8 cellular contexts compared by ENCODE assay signal in genomic region chr9:124855944-124856773, GRCh38. TPM values are rescaled to one million over a fixed set of nuclear protein-coding genes. Genes with fewer than 3 reads are reported as not detected.
DNase-seq lines count a peak whose midpoint lies in the region; ATAC-seq and TF ChIP-seq lines count a peak whose summit lies in the region.

No MANE protein-coding gene starts in this region.

- H3K27me3 Mint-ChIP-seq in activated naive CD8-positive, alpha-beta T cell = no peaks in the 10 kb centered on the region
- peaks cover 4% of the 10 kb centered on the region for H3K27me3 Mint-ChIP-seq in activated naive CD8-positive, alpha-beta T cell treated with anti-CD3 and anti-CD28 coated beads for 36 hours
- no peaks in the 10 kb centered on the region for H3K27me3 Mint-ChIP-seq in chondrocyte (ENCODE audit: low read depth)

- no peak overlapping the region for H3K4me3 Mint-ChIP-seq in activated naive CD8-positive, alpha-beta T cell
- H3K4me3 Mint-ChIP-seq in activated naive CD8-positive, alpha-beta T cell treated with anti-CD3 and anti-CD28 coated beads for 36 hours = no peak overlapping the region
- no peak overlapping the region for H3K4me3 Mint-ChIP-seq in chondrocyte (ENCODE audit: unreplicated experiment)

- intact Hi-C loops in lower leg skin (cut with DNase I; ENCODE audit: low total_unique reads) = no loop called here

- H3K9me3 Mint-ChIP-seq in activated naive CD8-positive, alpha-beta T cell (ENCODE audit: low read depth) = no peaks in the 10 kb centered on the region
- no peaks in the 10 kb centered on the region for H3K9me3 Mint-ChIP-seq in activated naive CD8-positive, alpha-beta T cell treated with anti-CD3 and anti-CD28 coated beads for 36 hours
- H3K9me3 Mint-ChIP-seq in chondrocyte (ENCODE audit: low read depth) = no peaks in the 10 kb centered on the region

- H3K4me3 ChIP-seq in lower leg skin (ENCODE audit: low read depth, poor library complexity, severe bottlenecking) = no peak overlapping the region

- peak; percentile 73 for TF ChIP-seq CTCF in chondrocyte (IDR thresholded peaks at IDR 0.05)
- TF ChIP-seq CTCF in lower leg skin (IDR thresholded peaks at IDR 0.05) = no peak

- TF ChIP-seq POLR2A in lower leg skin (IDR thresholded peaks at IDR 0.05) = no peak

- peaks cover 33% of the 10 kb centered on the region for H3K4me1 Mint-ChIP-seq in activated naive CD8-positive, alpha-beta T cell (ENCODE audit: low read depth)
- peaks cover 37% of the 10 kb centered on the region for H3K4me1 Mint-ChIP-seq in activated naive CD8-positive, alpha-beta T cell treated with anti-CD3 and anti-CD28 coated beads for 36 hours
- H3K4me1 Mint-ChIP-seq in chondrocyte (ENCODE audit: low read depth) = peaks cover 48% of the 10 kb centered on the region

- DNase-seq in activated naive CD8-positive, alpha-beta T cell treated with anti-CD3 and anti-CD28 coated beads for 36 hours = no peak
- DNase-seq in MV-4-11 (lab: John Stamatoyannopoulos, UW) (peak; percentile 55), chondrocyte (ENCODE audit: low spot score) (no peak), lower leg skin (ENCODE audit: low spot score in 2 of 2) (no peak)
- peak; percentile 11 for DNase-seq in stimulated activated naive CD4-positive, alpha-beta T cell treated with Interleukin-2 at 50 U/mL for 16 hours (lab: John Stamatoyannopoulos, UW)
- DNase-seq in activated CD4-positive, alpha-beta T cell treated with anti-CD3 and anti-CD28 coated beads, Interleukin-2, amount 50 U/mL, for 1 hour = no peak

- 59 to 60% methylated on average over 10 to 16 of the region's 16 CpGs for whole genome bisulfite sequencing in lower leg skin, 2 donors

- H3K36me3 Mint-ChIP-seq in activated naive CD8-positive, alpha-beta T cell = peaks cover 15% of the 10 kb centered on the region
- peaks cover 45% of the 10 kb centered on the region for H3K36me3 Mint-ChIP-seq in activated naive CD8-positive, alpha-beta T cell treated with anti-CD3 and anti-CD28 coated beads for 36 hours
- H3K36me3 Mint-ChIP-seq in chondrocyte (ENCODE audit: low read depth) = peaks cover 15% of the 10 kb centered on the region

- H3K27ac Mint-ChIP-seq in activated naive CD8-positive, alpha-beta T cell = peak overlapping the region; percentile 54
- no peak overlapping the region for H3K27ac Mint-ChIP-seq in activated naive CD8-positive, alpha-beta T cell treated with anti-CD3 and anti-CD28 coated beads for 36 hours
- peak overlapping the region; percentile 12 for H3K27ac Mint-ChIP-seq in chondrocyte (ENCODE audit: unreplicated experiment)

- no peak for ATAC-seq in GM18870 (IDR thresholded peaks at IDR 0.05; ENCODE audit: unreplicated experiment)

RNA-seq across cellular contexts. Expression of gene WDR38, which starts 2.9 kb away (rescaled TPM):
- not detected for total RNA-seq in activated naive CD8-positive, alpha-beta T cell treated with anti-CD3 and anti-CD28 coated beads for 36 hours
- total RNA-seq in chondrocyte = not detected in 3 replicates
- not detected for total RNA-seq in lower leg skin

RNA-seq across cellular contexts. Expression of gene RPL35, which starts 5.6 kb away (rescaled TPM):
- 1,000 to 10,000 TPM; 2,220 to 2,231 TPM for total RNA-seq in activated naive CD8-positive, alpha-beta T cell treated with anti-CD3 and anti-CD28 coated beads for 36 hours
- total RNA-seq in chondrocyte (706 to 837 TPM (median 731 TPM) in 3 replicates), lower leg skin (1,000 to 10,000 TPM; 2,721 to 5,210 (median 3,159) TPM)

RNA-seq across cellular contexts. Expression of gene ARPC5L, which starts 5.8 kb away (rescaled TPM):
- total RNA-seq in activated naive CD8-positive, alpha-beta T cell treated with anti-CD3 and anti-CD28 coated beads for 36 hours = 100 to 1,000 TPM; 102 to 104 TPM
- total RNA-seq in chondrocyte (30.1 to 36.0 TPM (median 35.1 TPM) in 3 replicates), lower leg skin (10 to 100 TPM; 34.8 to 45.5 (median 42.3) TPM)

Comparison
In these comparisons a context has a peak if more than half of its experiments do, and no peak if none do; other contexts are left out.
1. DNase-seq: peak in MV-4-11 (single experiment) and stimulated activated naive CD4-positive, alpha-beta T cell treated with Interleukin-2 at 50 U/mL for 16 hours (single experiment); none in activated naive CD8-positive, alpha-beta T cell treated with anti-CD3 and anti-CD28 coated beads for 36 hours (single experiment), chondrocyte (single experiment), lower leg skin (0 of 2) and activated CD4-positive, alpha-beta T cell treated with anti-CD3 and anti-CD28 coated beads, Interleukin-2, amount 50 U/mL, for 1 hour (single experiment).